24 cellular contexts compared by ENCODE assay signal in genomic region chr16:70410736-70411135, GRCh38. TPM values are rescaled to one million over a fixed set of nuclear protein-coding genes. Genes with fewer than 3 reads are reported as not detected.
DNase-seq lines count a peak whose midpoint lies in the region; ATAC-seq and TF ChIP-seq lines count a peak whose summit lies in the region.
"Had no signal": no experiment of that assay in that cellular context is flagged by ENCODE, and none has a peak within 500 bp of the region (broad histone marks: within the 10 kb centered on the region; RNA-seq: fewer than 3 reads in every experiment).

No MANE protein-coding gene starts in this region.

- no peak for TF ChIP-seq CTCF in heart left ventricle (IDR thresholded peaks at IDR 0.05)

- H3K27ac ChIP-seq in heart left ventricle = no peak overlapping the region
- H3K27ac ChIP-seq: GM23248, heart right ventricle, HL-60, left ventricle myocardium inferior, neural progenitor cell, SJSA1, tibial artery had no signal

- no peak for TF ChIP-seq POLR2A in heart left ventricle (IDR thresholded peaks at IDR 0.05)

- H3K4me1 ChIP-seq in heart left ventricle = peaks cover 0 to 19% (median 11%) of the 10 kb centered on the region in 12 donors
- H3K4me1 ChIP-seq: SJSA1 had no signal

- peaks cover 0 to 21% (median 3%) of the 10 kb centered on the region in 9 donors for H3K36me3 ChIP-seq in heart left ventricle
- H3K36me3 ChIP-seq: neural progenitor cell had no signal

- peak; percentile 21 to 62 for ATAC-seq in left cardiac atrium
- ATAC-seq in heart left ventricle = no peak
- no peak for ATAC-seq in HG03457 (IDR thresholded peaks at IDR 0.05; ENCODE audit: unreplicated experiment)
- no peak for ATAC-seq in GM19397 (IDR thresholded peaks at IDR 0.05; ENCODE audit: unreplicated experiment)
- ATAC-seq: activated naive CD4-positive, alpha-beta T cell treated with anti-CD3 and anti-CD28 coated beads, Interleukin-2, amount 50 U/mL, for 72 hours; activated T-cell treated with anti-CD3 and anti-CD28 coated beads, Interleukin-2, amount 50 U/mL, for 72 hours; GM12878; heart right ventricle; mucosa of descending colon had no signal

- no peaks in the 10 kb centered on the region for H3K9me3 ChIP-seq in heart left ventricle
- H3K9me3 ChIP-seq: heart right ventricle, left ventricle myocardium inferior, mucosa of descending colon, SJSA1, tibial artery had no signal

- intact Hi-C loops in left cardiac atrium (cut with DNase I) (no loop called here), heart left ventricle (cut with DNase I) (no loop called here)

- H3K4me3 ChIP-seq in heart left ventricle = no peak overlapping the region
- H3K4me3 ChIP-seq: GM12878, GM23248, heart right ventricle, left ventricle myocardium inferior, mucosa of descending colon, neural progenitor cell, SJSA1, smooth muscle cell, tibial artery had no signal

- no peaks in the 10 kb centered on the region for H3K27me3 ChIP-seq in heart left ventricle
- H3K27me3 ChIP-seq: heart right ventricle, neural progenitor cell, SJSA1, tibial artery had no signal

- WGBS in heart left ventricle, 4 donors = 87 to 91% (median 91%) methylated on average over 6 of the region's 6 CpGs

- DNase-seq in left cardiac atrium (no peak), heart left ventricle (no peak), cerebellar nuclear complex (lab: John Stamatoyannopoulos, UW) (peak; percentile 63 to 70), middle frontal gyrus (ENCODE audit: extremely low spot score, low spot score) (peak; percentile 33), activated gamma-delta T cell (lab: John Stamatoyannopoulos, UW) (no peak)
- no peak for DNase-seq in stimulated activated CD4-positive, alpha-beta T cell treated with anti-CD3 and anti-CD28 coated beads, Interleukin-4, amount 100 ng/mL, for 4 hours
- DNase-seq: activated CD4-positive, alpha-beta T cell treated with anti-CD3 and anti-CD28 coated beads for 4 hours; activated T-cell treated with anti-CD3 and anti-CD28 coated beads, Interleukin-2, amount 50 U/mL, for 72 hours; DMS79; GM23248; heart right ventricle; left ventricle myocardium inferior; mucosa of descending colon; stimulated activated CD4-positive, alpha-beta T cell treated with anti-CD3 and anti-CD28 coated beads, Interleukin-2, amount 100 ng/mL, for 48 hours; stimulated activated naive CD4-positive, alpha-beta T cell treated with Interleukin-2 at 50 U/mL for 16 hours; tibial artery had no signal

RNA-seq across cellular contexts. Expression of gene ST3GAL2, which starts 28.2 kb away (rescaled TPM):
- total RNA-seq in left cardiac atrium (10 to 100 TPM; 21.1 to 23.5 TPM), heart left ventricle (10 to 100 TPM; 16.7 to 44.6 (median 20.1) TPM)
- polyA plus RNA-seq in heart left ventricle = 10 to 100 TPM in 1 of 2 donors, 1 to 10 TPM in 1; 8.4 to 23.7 TPM

RNA-seq across cellular contexts. Expression of gene FCSK, which starts 43.7 kb away (rescaled TPM):
- total RNA-seq in left cardiac atrium (10 to 100 TPM in 1 of 2 donors, 1 to 10 TPM in 1; 9.5 to 11.4 TPM), heart left ventricle (10 to 100 TPM in 3 of 9 donors, 1 to 10 TPM in 6; 6.5 to 17.3 (median 8.2) TPM)
- 1 to 10 TPM; 5.9 to 8.4 TPM for polyA plus RNA-seq in heart left ventricle

Comparison
In these comparisons a context has a peak if more than half of its experiments do, and no peak if none do; other contexts are left out.
1. ATAC-seq: peak in left cardiac atrium (2 of 2); none in heart left ventricle (0 of 4), HG03457 (single experiment) and GM19397 (single experiment).
2. DNase-seq: peak in cerebellar nuclear complex (2 of 2) and middle frontal gyrus (single experiment); none in left cardiac atrium (single experiment), heart left ventricle (0 of 5), activated gamma-delta T cell (single experiment) and stimulated activated CD4-positive, alpha-beta T cell treated with anti-CD3 and anti-CD28 coated beads, Interleukin-4, amount 100 ng/mL, for 4 hours (0 of 2).